ENCODE assay signal across 9 cellular contexts in genomic region chr7:98414205-98414900, GRCh38.
"Had no signal": no experiment of that assay in that cellular context is flagged by ENCODE, and none has a peak within 500 bp of the region (broad histone marks: within the 10 kb centered on the region; RNA-seq: fewer than 3 reads in every experiment).

No MANE protein-coding gene starts in this region.

- DNase-seq: H9, HCEC 1CT, HFFc6, KG1 had no signal

- H3K4me2 ChIP-seq: GM23338 had no signal

- H3K9me3 Mint-ChIP-seq: GM23338, H9, HFFc6, IgD-negative memory B cell had no signal

- FAIRE-seq: H1, H54, HTR-8/SVneo had no signal

- ATAC-seq: GM23338 had no signal

- H2AFZ ChIP-seq: GM23338 had no signal

- H3K27ac Mint-ChIP-seq: GM23338, HFFc6, IgD-negative memory B cell had no signal

- H3K4me3 Mint-ChIP-seq: GM23338, H9, HFFc6, IgD-negative memory B cell had no signal

- H3K4me1 Mint-ChIP-seq: GM23338, H9, IgD-negative memory B cell had no signal

- H3K36me3 Mint-ChIP-seq: IgD-negative memory B cell had no signal

- H3K4me3 ChIP-seq: GM23338 had no signal
